15 cellular contexts compared by ENCODE assay signal in genomic region chr20:496126-496696, GRCh38. TPM values are rescaled to one million over a fixed set of nuclear protein-coding genes. Genes with fewer than 3 reads are reported as not detected.
DNase-seq lines count a peak whose midpoint lies in the region; ATAC-seq and TF ChIP-seq lines count a peak whose summit lies in the region.
"Had no signal": no experiment of that assay in that cellular context is flagged by ENCODE, and none has a peak within 500 bp of the region (broad histone marks: within the 10 kb centered on the region; RNA-seq: fewer than 3 reads in every experiment).

No MANE protein-coding gene starts in this region.

- peak; percentile 60 for ATAC-seq in Right ventricle myocardium superior (ENCODE audit: poor library complexity)
- ATAC-seq: T-helper 17 cell had no signal

- H3K27ac ChIP-seq in vagina, result peak overlapping the region; percentile 60
- H3K27ac ChIP-seq: neural progenitor cell, uterus had no signal

- no peaks in the 10 kb centered on the region for H3K9me3 ChIP-seq in vagina
- H3K9me3 ChIP-seq: Peyer's patch, uterus had no signal

- intact Hi-C loops in Right ventricle myocardium superior (cut with DNase I) (no loop called here), cardiac septum (cut with DNase I) (no loop called here), vagina (cut with DNase I) (no loop called here)

- peaks cover 0 to 75% of the 10 kb centered on the region in 2 donors for H3K36me3 ChIP-seq in vagina
- H3K36me3 ChIP-seq: uterus had no signal

- TF ChIP-seq POLR2A in vagina (IDR thresholded peaks at IDR 0.05), result no peak

- no peaks in the 10 kb centered on the region for H3K27me3 ChIP-seq in vagina
- H3K27me3 ChIP-seq: neural progenitor cell, Peyer's patch, uterus had no signal

- in situ Hi-C loops in KBM-7 (cut with MboI; ENCODE audit: low pct_unique_long_range_greater_than_20kb, low sequenced_read_pairs), result no loop called here

- H3K4me1 ChIP-seq in vagina, result peaks cover 28% of the 10 kb centered on the region
- H3K4me1 ChIP-seq: neural progenitor cell, Peyer's patch, uterus had no signal

- peak in 1 of 3 experiments; percentile 8 for TF ChIP-seq CTCF in vagina (IDR thresholded peaks at IDR 0.05)

- DNase-seq in Right ventricle myocardium superior (no peak), cardiac septum (ENCODE audit: low spot score) (no peak), fibroblast of gingiva (ENCODE audit: low read depth) (peak; percentile 98), mucosa of gallbladder (ENCODE audit: low spot score) (peak; percentile 15), vagina (ENCODE audit: extremely low spot score in 2 of 2) (no peak), KBM-7 (no peak), NCI-H1092 (lab: John Stamatoyannopoulos, UW) (no peak), NCI-H1436 treated with DMSO at 0.1 percent for 48 hours (lab: John Stamatoyannopoulos, UW) (no peak)
- DNase-seq: activated CD4-positive, alpha-beta T cell treated with anti-CD3 and anti-CD28 coated beads, Interleukin-2, amount 50 U/mL, for 4 hours; AML-193; NCI-H446; Peyer's patch; T-helper 17 cell; uterus had no signal

- no peak overlapping the region for H3K4me3 ChIP-seq in vagina
- H3K4me3 ChIP-seq: neural progenitor cell, Peyer's patch, uterus had no signal

RNA-seq across cellular contexts. Expression of gene TBC1D20, which starts 33.9 kb away (rescaled TPM):
- total RNA-seq in Right ventricle myocardium superior, result 23.1 TPM
- total RNA-seq in cardiac septum, result 26.5 TPM
- total RNA-seq in mucosa of gallbladder, result 36.9 TPM
- 30.9 TPM for total RNA-seq in vagina

RNA-seq across cellular contexts. Expression of gene CSNK2A1, which starts 47.4 kb away (rescaled TPM):
- total RNA-seq in Right ventricle myocardium superior (103 TPM), cardiac septum (111 TPM), mucosa of gallbladder (91.6 TPM), vagina (70.0 TPM)

Comparison
In these comparisons a context has a peak if more than half of its experiments do, and no peak if none do; other contexts are left out.
1. DNase-seq: peak in fibroblast of gingiva (single experiment) and mucosa of gallbladder (single experiment); none in Right ventricle myocardium superior (single experiment), cardiac septum (single experiment), vagina (0 of 2), KBM-7 (single experiment), NCI-H1092 (single experiment) and NCI-H1436 treated with DMSO at 0.1 percent for 48 hours (single experiment).